Comparison of ENCODE assay signal across 8 cellular contexts in the genomic region with DNA sequence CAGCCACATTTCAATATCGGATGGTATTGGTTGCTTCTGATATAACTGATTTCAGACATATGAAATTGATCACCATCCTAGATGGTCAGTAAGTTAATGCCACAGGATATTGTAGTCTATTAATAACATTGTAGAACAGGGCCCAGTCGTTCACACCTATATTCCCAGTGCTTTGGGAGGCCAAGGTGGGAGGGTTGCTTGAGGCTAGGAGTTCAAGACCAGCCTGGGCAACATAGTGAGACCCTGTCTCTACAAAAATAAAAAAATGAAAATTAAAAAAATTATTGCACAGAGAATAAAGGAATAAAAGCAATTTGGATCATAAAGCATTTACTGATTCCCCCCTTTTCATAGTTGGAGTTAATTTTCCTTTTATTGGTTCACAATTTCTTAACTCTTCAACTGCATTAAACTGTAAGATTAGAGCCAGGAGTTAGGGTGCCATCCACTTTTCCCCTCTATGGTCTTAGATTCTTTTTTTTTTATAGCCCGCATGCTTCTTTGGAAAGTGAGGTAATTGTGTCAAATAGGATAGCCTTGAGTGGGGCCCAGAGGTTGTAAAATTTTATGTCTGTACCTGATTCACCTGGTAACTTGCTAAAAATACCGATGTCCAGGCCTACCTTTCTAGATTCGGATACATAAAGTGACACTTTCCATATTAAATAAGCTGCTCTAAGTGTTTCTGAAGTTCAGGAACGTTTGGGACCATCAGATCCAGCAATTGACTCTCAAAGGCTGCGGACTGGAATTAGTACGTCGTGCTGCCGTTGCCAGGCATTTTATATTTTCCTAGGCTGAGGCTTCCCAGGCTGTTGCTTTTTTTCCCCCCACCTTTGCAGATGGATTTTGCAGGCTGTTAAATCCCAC. TPM values are rescaled to one million over a fixed set of nuclear protein-coding genes. Genes with fewer than 3 reads are reported as not detected.
DNase-seq lines count a peak whose midpoint lies in the region; ATAC-seq, FAIRE-seq and TF ChIP-seq lines count a peak whose summit lies in the region.

No MANE protein-coding gene starts in this region.

- H3K36me3 ChIP-seq in ES-I3 (ENCODE audit: insufficient read depth, low read length) (no peaks in the 10 kb centered on the region), OCI-LY3 (replicated peaks; ENCODE audit: low read depth, low read length) (no peaks in the 10 kb centered on the region), pancreas (no peaks in the 10 kb centered on the region)

- no peaks in the 10 kb centered on the region for H3K4me1 ChIP-seq in ES-I3 (ENCODE audit: insufficient read depth, low read length)
- H3K4me1 ChIP-seq in OCI-LY3 (ENCODE audit: low read length), result peaks cover 4% of the 10 kb centered on the region; the same call in 1 of the 2 replicates
- peaks cover 0 to 7% (median 4%) of the 10 kb centered on the region in 3 donors for H3K4me1 ChIP-seq in pancreas

- DNase-seq in epithelial cell of esophagus (ENCODE audit: low read depth) (no peak), pancreas (no peak), NCI-H1694 treated with DMSO at 0.1 percent for 48 hours (lab: John Stamatoyannopoulos, UW) (no peak), retina (no peak), activated gamma-delta T cell treated with Interleukin-2 at 50 U/mL for 16 hours (no peak)
- DNase-seq in activated CD4-positive, CD25-positive, alpha-beta regulatory T cell treated with anti-CD3 and anti-CD28 coated beads, Interleukin-2, amount 50 U/mL, for 72 hours, result no peak

- intact Hi-C loops in pancreas (cut with DNase I), result no loop called here

- H3K9me3 ChIP-seq in ES-I3 (ENCODE audit: control insufficient read depth, insufficient read depth, low read length), result no peaks in the 10 kb centered on the region
- H3K9me3 ChIP-seq in OCI-LY3 (ENCODE audit: insufficient read depth, low read length), result no peaks in the 10 kb centered on the region
- no peaks in the 10 kb centered on the region for H3K9me3 ChIP-seq in pancreas

- peak in 1 of 4 donors; percentile 1 for ATAC-seq in pancreas

- H4K20me1 ChIP-seq in OCI-LY3 (ENCODE audit: insufficient read depth, low read length), result no peaks in the 10 kb centered on the region

- peak overlapping the region; percentile 79 for H3K4me2 ChIP-seq in OCI-LY3 (ENCODE audit: low read length)

- H3K4me3 ChIP-seq in OCI-LY3 (ENCODE audit: low read length), result peak overlapping the region; percentile 83
- peak overlapping the region; percentile 98 for H3K4me3 ChIP-seq in epithelial cell of esophagus (ENCODE audit: low read length)
- peak overlapping the region; percentile 72 to 79 (median 76) for H3K4me3 ChIP-seq in pancreas

- H3K27ac ChIP-seq in OCI-LY3 (ENCODE audit: low read length) (peak overlapping the region; percentile 56), pancreas (peak overlapping the region; percentile 93 to 97 (median 94))

- no peak for FAIRE-seq in pancreas (lab: Jason Lieb, UNC)

- WGBS in pancreas, 2 donors, result 17 to 19% methylated on average over 10 of the region's 10 CpGs

- TF ChIP-seq CTCF in OCI-LY3 (IDR thresholded peaks at IDR 0.05; ENCODE audit: low read depth, low read length), result no peak
- TF ChIP-seq CTCF in epithelial cell of esophagus (IDR thresholded peaks at IDR 0.05; ENCODE audit: insufficient read depth, low read depth, low read length, missing control alignments), result no peak
- TF ChIP-seq CTCF in pancreas (IDR thresholded peaks at IDR 0.05), result no peak

- H2AFZ ChIP-seq in OCI-LY3 (ENCODE audit: low read depth, low read length), result peak overlapping the region; percentile 78

- H3K79me2 ChIP-seq in OCI-LY3 (ENCODE audit: low read length), result peaks cover 25% of the 10 kb centered on the region

- H3K27me3 ChIP-seq in OCI-LY3 (ENCODE audit: low read depth, low read length) (no peaks in the 10 kb centered on the region), pancreas (no peaks in the 10 kb centered on the region)

- H3K9ac ChIP-seq in ES-I3 (ENCODE audit: low read depth, low read length) (peak overlapping the region; percentile 87), OCI-LY3 (ENCODE audit: low read length) (peak overlapping the region; percentile 82)

RNA-seq across cellular contexts. Expression of a gene that starts 24.7 kb away (rescaled TPM):
- total RNA-seq in pancreas, result 10 to 100 TPM; 10.7 to 17.3 (median 15.2) TPM
- 10 to 100 TPM in 1 of 2 donors, 1 to 10 TPM in 1; 6.5 to 11.6 TPM for polyA plus RNA-seq in pancreas

RNA-seq across cellular contexts. Expression of a gene that starts 25.1 kb away (rescaled TPM):
- total RNA-seq in pancreas, result 10 to 100 TPM; 10.3 to 21.2 (median 14.1) TPM
- 1 to 10 TPM; 5.1 to 8.7 TPM for polyA plus RNA-seq in pancreas
